Comparison of ENCODE assay signal across 20 cellular contexts in genomic region chr6:36815962-36816735, GRCh38. TPM values are rescaled to one million over a fixed set of nuclear protein-coding genes. Genes with fewer than 3 reads are reported as not detected.
DNase-seq lines count a peak whose midpoint lies in the region; TF ChIP-seq lines count a peak whose summit lies in the region.
"Had no signal": no experiment of that assay in that cellular context is flagged by ENCODE, and none has a peak within 500 bp of the region (broad histone marks: within the 10 kb centered on the region; RNA-seq: fewer than 3 reads in every experiment).

No MANE protein-coding gene starts in this region.

- intact Hi-C loops in lower leg skin (cut with DNase I; ENCODE audit: low total_unique reads) = no loop called here

- H3K36me3 ChIP-seq in H7 (replicated peaks; ENCODE audit: control insufficient read depth, insufficient read depth, low read length) = no peaks in the 10 kb centered on the region

- WGBS in lower leg skin, 2 donors = 68 to 71% methylated on average over 7 of the region's 7 CpGs

- no peak overlapping the region for H3K4me3 ChIP-seq in lower leg skin (ENCODE audit: low read depth, poor library complexity, severe bottlenecking)
- H3K4me3 ChIP-seq in H7 (ENCODE audit: insufficient read depth, low read depth, low read length) = no peak overlapping the region

- TF ChIP-seq POLR2A in lower leg skin (IDR thresholded peaks at IDR 0.05) = no peak

- DNase-seq in COLO829 (ENCODE audit: low spot score) (peak; percentile 86), amniotic epithelial cell (ENCODE audit: low read depth) (peak; percentile 70), foreskin melanocyte (peak; percentile 76), renal cortical epithelial cell (ENCODE audit: low read depth) (peak; percentile 53), HCEC 1CT (no peak), lower leg skin (ENCODE audit: low spot score in 2 of 2) (no peak), H7 (no peak)
- DNase-seq: COR-L47, DMS 273 treated with DMSO at 0.1 percent for 48 hours, DMS79 treated with DMSO at 0.1 percent for 48 hours, H9, KBM-7, MM.1S, NCI-H1092, NCI-H1436, NCI-H187 treated with DMSO at 0.1 percent for 48 hours, NCI-H2107, NCI-H446 treated with DMSO at 0.1 percent for 48 hours, NCI-H526 treated with DMSO at 0.1 percent for 48 hours, Right ventricle myocardium superior had no signal

- no peak for TF ChIP-seq CTCF in lower leg skin (IDR thresholded peaks at IDR 0.05)

- H3K27me3 ChIP-seq in H7 (ENCODE audit: control insufficient read depth, insufficient read depth, low read length) = no peaks in the 10 kb centered on the region

RNA-seq across cellular contexts. Expression of gene CPNE5, which starts 23.1 kb away (rescaled TPM):
- 0.15 and 0.17 TPM in 2 replicates for total RNA-seq in renal cortical epithelial cell
- total RNA-seq in lower leg skin = 1 to 10 TPM in 1 of 4 donors, under 1 TPM in 2, not detected in 1; 0.23 to 1.1 (median 0.81) TPM
- total RNA-seq in H7 (2014; rRNA removed; shearing (Covaris generic)) = 0.04 and 0.42 TPM in 2 replicates

RNA-seq across cellular contexts. Expression of gene PPIL1, which starts 58.5 kb away (rescaled TPM):
- 29.6 and 50.5 TPM in 2 replicates for total RNA-seq in renal cortical epithelial cell
- total RNA-seq in lower leg skin = 1 to 10 TPM; 2.2 to 9.3 (median 7.3) TPM
- 86.0 and 91.1 TPM in 2 replicates for total RNA-seq in H7 (2014; rRNA removed; shearing (Covaris generic))

Comparison
In these comparisons a context has a peak if more than half of its experiments do, and no peak if none do; other contexts are left out.
1. DNase-seq: peak in COLO829 (single experiment), amniotic epithelial cell (single experiment), foreskin melanocyte (single experiment) and renal cortical epithelial cell (single experiment); none in HCEC 1CT (single experiment), lower leg skin (0 of 2) and H7 (single experiment).